Comparison of ENCODE assay signal across 14 cellular contexts in the genomic region with DNA sequence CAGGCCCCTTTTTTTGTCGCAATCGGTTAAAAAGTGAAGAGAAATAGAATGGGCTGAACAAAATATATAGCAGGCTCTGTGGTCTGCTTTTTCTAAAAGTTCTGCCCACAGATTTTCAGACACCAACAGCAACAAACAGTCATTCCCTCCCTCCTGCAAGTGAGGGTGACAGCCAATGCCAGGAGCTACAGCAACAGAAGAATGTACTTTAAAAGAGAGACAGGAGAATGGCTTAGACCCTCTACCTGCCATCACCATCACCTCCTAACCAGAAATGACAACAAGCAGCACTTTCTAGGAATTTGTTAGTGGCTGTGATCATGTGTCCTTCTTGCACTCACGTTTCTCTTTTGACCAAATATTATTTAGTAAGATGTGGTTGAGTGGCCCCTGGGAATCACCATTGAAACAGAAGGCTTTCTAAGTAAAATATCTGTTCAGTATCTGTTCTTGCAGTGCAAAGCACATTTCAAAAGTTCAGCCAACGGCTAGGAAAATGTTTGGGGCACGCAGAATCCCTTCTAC.
DNase-seq lines count a peak whose midpoint lies in the region; ATAC-seq and TF ChIP-seq lines count a peak whose summit lies in the region.
"Had no signal": no experiment of that assay in that cellular context is flagged by ENCODE, and none has a peak within 500 bp of the region (broad histone marks: within the 10 kb centered on the region; RNA-seq: fewer than 3 reads in every experiment).

No MANE protein-coding gene starts in this region.

- intact Hi-C loops in activated T-helper 2 cell treated with anti-CD3 and anti-CD28 coated beads, Interferon-gamma antibody, Interleukin-2, Interleukin-4, amounts not matched to agents 10 μg/mL and 5 μg/mL and 100 μg/mL, durations not matched to agents 14 hours and 24 hours and 36 hours (cut with micrococcal nuclease) = loop anchor here (1.0 to 10.0 kb wide), 10 partner anchors 9 to 572 kb away; no protein-coding TSS in a partner anchor
- intact Hi-C loops in transverse colon (cut with DNase I; ENCODE audit: low total_unique reads) = loop anchor here (10.0 kb wide), 1 partner anchor 252 kb away; a partner anchor contains a TSS

- H3K36me3 Mint-ChIP-seq in activated T-cell treated with anti-CD3 and anti-CD28 coated beads, Interleukin-2, amount 50 U/mL, for 4 hours (ENCODE audit: insufficient read depth) = peaks cover 28% of the 10 kb centered on the region
- H3K36me3 Mint-ChIP-seq in activated T-helper 2 cell treated with anti-CD3 and anti-CD28 coated beads, Interferon-gamma antibody, Interleukin-2, Interleukin-4, amounts not matched to agents 10 μg/mL and 5 μg/mL and 100 μg/mL, durations not matched to agents 14 hours and 24 hours and 36 hours (ENCODE audit: low read depth) = peaks cover 57% of the 10 kb centered on the region
- peaks cover 0 to 10% (median 0%) of the 10 kb centered on the region in 3 donors for H3K36me3 Mint-ChIP-seq in immature natural killer cell

- in situ Hi-C loops in transverse colon (cut with MboI; ENCODE audit: low pct_ligation_motif_present in 1 of 4, low pct_unique_long_range_greater_than_20kb in 1 of 4, low sequenced_read_pairs in 3 of 4) = loop anchor here (5.0 to 25.0 kb wide), 5 partner anchors 175 to 450 kb away; a partner anchor contains a TSS

- H3K27ac ChIP-seq in transverse colon = peak overlapping the region; percentile 28 to 49 (median 38)

- no peaks in the 10 kb centered on the region for H3K9me3 ChIP-seq in transverse colon

- H3K36me3 ChIP-seq in transverse colon = no peaks in the 10 kb centered on the region

- H3K27me3 Mint-ChIP-seq in activated T-cell treated with anti-CD3 and anti-CD28 coated beads, Interleukin-2, amount 50 U/mL, for 4 hours (ENCODE audit: low read depth) = no peaks in the 10 kb centered on the region
- H3K27me3 Mint-ChIP-seq in activated T-helper 2 cell treated with anti-CD3 and anti-CD28 coated beads, Interferon-gamma antibody, Interleukin-2, Interleukin-4, amounts not matched to agents 10 μg/mL and 5 μg/mL and 100 μg/mL, durations not matched to agents 14 hours and 24 hours and 36 hours (ENCODE audit: low read depth) = no peaks in the 10 kb centered on the region
- peaks cover 0 to 3% (median 1%) of the 10 kb centered on the region in 3 donors for H3K27me3 Mint-ChIP-seq in immature natural killer cell (ENCODE audit: low read depth in 3 of 3)

- no peaks in the 10 kb centered on the region for H3K9me3 Mint-ChIP-seq in activated T-cell treated with anti-CD3 and anti-CD28 coated beads, Interleukin-2, amount 50 U/mL, for 4 hours
- H3K9me3 Mint-ChIP-seq in activated T-helper 2 cell treated with anti-CD3 and anti-CD28 coated beads, Interferon-gamma antibody, Interleukin-2, Interleukin-4, amounts not matched to agents 10 μg/mL and 5 μg/mL and 100 μg/mL, durations not matched to agents 14 hours and 24 hours and 36 hours = no peaks in the 10 kb centered on the region
- no peaks in the 10 kb centered on the region for H3K9me3 Mint-ChIP-seq in immature natural killer cell

- DNase-seq in activated T-cell treated with anti-CD3 and anti-CD28 coated beads, Interleukin-2, amount 50 U/mL, for 4 hours = no peak
- DNase-seq in activated T-cell treated with anti-CD3 and anti-CD28 coated beads, Interleukin-2, amount 50 U/mL, for 1 hour = no peak
- no peak for DNase-seq in activated T-helper 2 cell treated with anti-CD3 and anti-CD28 coated beads, Interferon-gamma antibody, Interleukin-2, Interleukin-4, amounts not matched to agents 10 μg/mL and 5 μg/mL and 100 μg/mL, durations not matched to agents 14 hours and 24 hours and 36 hours (ENCODE audit: low spot score)
- DNase-seq in transverse colon (no peak), immature natural killer cell (no peak), DMS79 (lab: John Stamatoyannopoulos, UW) (no peak), DMS114 treated with DMSO at 0.1 percent for 48 hours (lab: John Stamatoyannopoulos, UW; ENCODE audit: unreplicated experiment) (no peak)
- DNase-seq: ACHN; GOT3; PC-3; posterior cingulate gyrus; stimulated activated CD4-positive, alpha-beta T cell treated with anti-CD3 and anti-CD28 coated beads, Interleukin-2, amount 100 ng/mL, for 48 hours; substantia nigra had no signal

- H3K4me1 Mint-ChIP-seq in activated T-cell treated with anti-CD3 and anti-CD28 coated beads, Interleukin-2, amount 50 U/mL, for 4 hours (ENCODE audit: low read depth) = peaks cover 67% of the 10 kb centered on the region
- peaks cover 70% of the 10 kb centered on the region for H3K4me1 Mint-ChIP-seq in activated T-helper 2 cell treated with anti-CD3 and anti-CD28 coated beads, Interferon-gamma antibody, Interleukin-2, Interleukin-4, amounts not matched to agents 10 μg/mL and 5 μg/mL and 100 μg/mL, durations not matched to agents 14 hours and 24 hours and 36 hours (ENCODE audit: low read depth)
- H3K4me1 Mint-ChIP-seq in immature natural killer cell = peaks cover 25 to 47% of the 10 kb centered on the region in 2 donors

- peak; percentile 33 to 44 for ATAC-seq in activated T-cell treated with anti-CD3 and anti-CD28 coated beads, Interleukin-2, amount 50 U/mL, for 4 hours
- peak; percentile 44 for ATAC-seq in HG02885 (IDR thresholded peaks at IDR 0.05; ENCODE audit: poor library complexity, unreplicated experiment)
- ATAC-seq: PC-3 had no signal

- peaks cover 8 to 35% (median 16%) of the 10 kb centered on the region in 4 donors for H3K4me1 ChIP-seq in transverse colon

- no peak for TF ChIP-seq CTCF in transverse colon (IDR thresholded peaks at IDR 0.05)

- TF ChIP-seq EP300 in transverse colon (IDR thresholded peaks at IDR 0.05; ENCODE audit: low read depth) = no peak

- no peak overlapping the region for H3K4me3 Mint-ChIP-seq in activated T-cell treated with anti-CD3 and anti-CD28 coated beads, Interleukin-2, amount 50 U/mL, for 4 hours
- no peak overlapping the region for H3K4me3 Mint-ChIP-seq in activated T-helper 2 cell treated with anti-CD3 and anti-CD28 coated beads, Interferon-gamma antibody, Interleukin-2, Interleukin-4, amounts not matched to agents 10 μg/mL and 5 μg/mL and 100 μg/mL, durations not matched to agents 14 hours and 24 hours and 36 hours (ENCODE audit: low read depth)
- no peak overlapping the region for H3K4me3 Mint-ChIP-seq in immature natural killer cell

- H3K27ac Mint-ChIP-seq in activated T-helper 2 cell treated with anti-CD3 and anti-CD28 coated beads, Interferon-gamma antibody, Interleukin-2, Interleukin-4, amounts not matched to agents 10 μg/mL and 5 μg/mL and 100 μg/mL, durations not matched to agents 14 hours and 24 hours and 36 hours = peak overlapping the region; percentile 84
- H3K27ac Mint-ChIP-seq in immature natural killer cell = peak overlapping the region in 2 of 6 donors; percentile 41 to 73

- TF ChIP-seq POLR2A in transverse colon (IDR thresholded peaks at IDR 0.05) = no peak

- H3K4me3 ChIP-seq in transverse colon = no peak overlapping the region

- no peaks in the 10 kb centered on the region for H3K27me3 ChIP-seq in transverse colon

- 46 to 61% methylated on average over 5 of the region's 5 CpGs for WGBS in transverse colon (ENCODE audit: low coverage in 1 of 2), 2 donors
